ENCODE assay signal across 12 cellular contexts in the genomic region with DNA sequence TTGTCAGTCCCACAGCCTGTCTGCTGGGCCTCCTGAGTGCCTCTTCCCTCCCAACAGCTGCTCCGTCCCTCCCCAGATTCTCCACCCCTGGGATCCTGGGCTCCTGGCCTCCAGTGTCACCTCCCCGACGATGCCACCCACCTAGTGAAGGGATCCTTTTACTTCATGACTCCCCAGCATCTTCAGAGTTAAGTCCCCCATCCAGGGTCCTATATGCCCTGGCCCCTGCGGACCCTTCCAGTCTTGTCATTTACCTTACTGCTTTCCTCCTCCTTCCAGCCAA. TPM values are rescaled to one million over a fixed set of nuclear protein-coding genes. Genes with fewer than 3 reads are reported as not detected.
DNase-seq lines count a peak whose midpoint lies in the region; ATAC-seq and TF ChIP-seq lines count a peak whose summit lies in the region.
"Had no signal": no experiment of that assay in that cellular context is flagged by ENCODE, and none has a peak within 500 bp of the region (broad histone marks: within the 10 kb centered on the region; RNA-seq: fewer than 3 reads in every experiment).

No MANE protein-coding gene starts in this region.

- peaks cover 0 to 8% (median 0%) of the 10 kb centered on the region in 3 donors for H3K36me3 Mint-ChIP-seq in CD8-positive, alpha-beta memory T cell
- peaks cover 8% of the 10 kb centered on the region for H3K36me3 Mint-ChIP-seq in activated CD8-positive, alpha-beta T cell treated with anti-CD3 and anti-CD28 coated beads for 36 hours (ENCODE audit: low read depth)

- no peak for DNase-seq in CD8-positive, alpha-beta memory T cell
- no peak for DNase-seq in activated CD8-positive, alpha-beta T cell treated with anti-CD3 and anti-CD28 coated beads for 36 hours
- DNase-seq in hepatocyte (ENCODE audit: low spot score) (no peak), psoas muscle (peak in 1 of 2 donors; percentile 10), NCI-H2081 treated with DMSO at 0.1 percent for 48 hours (lab: John Stamatoyannopoulos, UW) (no peak)
- DNase-seq in stimulated activated CD4-positive, alpha-beta T cell treated with anti-CD3 and anti-CD28 coated beads, Interleukin-4, amount 100 ng/mL, for 1 hour: no peak
- DNase-seq: foreskin keratinocyte, NCI-H774 had no signal

- H3K9me3 Mint-ChIP-seq in CD8-positive, alpha-beta memory T cell: no peaks in the 10 kb centered on the region
- no peaks in the 10 kb centered on the region for H3K9me3 Mint-ChIP-seq in activated CD8-positive, alpha-beta T cell treated with anti-CD3 and anti-CD28 coated beads for 36 hours
- H3K9me3 Mint-ChIP-seq: T-cell had no signal

- H2AFZ ChIP-seq in hepatocyte: no peak overlapping the region

- no peak overlapping the region for H3K4me3 ChIP-seq in CD8-positive, alpha-beta memory T cell (ENCODE audit: low read length)
- H3K4me3 ChIP-seq in hepatocyte (no peak overlapping the region), psoas muscle (no peak overlapping the region)

- no peaks in the 10 kb centered on the region for H3K9me2 ChIP-seq in hepatocyte (replicated peaks; ENCODE audit: insufficient read depth)

- ATAC-seq in activated CD8-positive, alpha-beta T cell treated with anti-CD3 and anti-CD28 coated beads for 36 hours: no peak
- no peak for ATAC-seq in psoas muscle
- ATAC-seq in HG02870 (IDR thresholded peaks at IDR 0.05; ENCODE audit: unreplicated experiment): no peak
- ATAC-seq in GM21723 (IDR thresholded peaks at IDR 0.05; ENCODE audit: unreplicated experiment): no peak
- ATAC-seq: foreskin keratinocyte, T-cell had no signal

- no peaks in the 10 kb centered on the region for H3K36me3 ChIP-seq in CD8-positive, alpha-beta memory T cell (ENCODE audit: insufficient read depth, low read length)
- H3K36me3 ChIP-seq in hepatocyte (replicated peaks; ENCODE audit: insufficient read depth, low read depth) (no peaks in the 10 kb centered on the region), psoas muscle (ENCODE audit: insufficient read depth in 1 of 2, low read depth in 1 of 2) (peaks cover 0 to 9% of the 10 kb centered on the region in 2 donors)

- POLR2A ChIA-PET in CD8-positive, alpha-beta memory T cell (lab: Charles Lee): no interaction called here
- POLR2A ChIA-PET in activated CD8-positive, alpha-beta T cell treated with anti-CD3 and anti-CD28 coated beads for 36 hours (lab: Charles Lee): no interaction called here

- H3K27me3 Mint-ChIP-seq in CD8-positive, alpha-beta memory T cell: peaks cover 0 to 1% of the 10 kb centered on the region in 2 donors
- H3K27me3 Mint-ChIP-seq in activated CD8-positive, alpha-beta T cell treated with anti-CD3 and anti-CD28 coated beads for 36 hours: no peaks in the 10 kb centered on the region

- no peaks in the 10 kb centered on the region for H3K9me3 ChIP-seq in CD8-positive, alpha-beta memory T cell (ENCODE audit: low read length)
- no peaks in the 10 kb centered on the region for H3K9me3 ChIP-seq in hepatocyte (ENCODE audit: low read depth)
- no peaks in the 10 kb centered on the region for H3K9me3 ChIP-seq in psoas muscle

- TF ChIP-seq CTCF in activated CD8-positive, alpha-beta T cell treated with anti-CD3 and anti-CD28 coated beads for 36 hours (IDR thresholded peaks at IDR 0.05): no peak
- TF ChIP-seq CTCF in hepatocyte (IDR thresholded peaks at IDR 0.05; ENCODE audit: poor library complexity) (no peak), psoas muscle (IDR thresholded peaks at IDR 0.05) (no peak)

- no peaks in the 10 kb centered on the region for H4K20me1 ChIP-seq in hepatocyte (ENCODE audit: insufficient read depth, poor library complexity, severe bottlenecking)

- no peak overlapping the region for H3K4me2 ChIP-seq in hepatocyte

- 81% methylated on average over 4 of the region's 4 CpGs for WGBS in hepatocyte (ENCODE audit: low lambda C conversion rate, missing lambda C conversion rate)
- WGBS in psoas muscle, 3 donors: 44 to 53% (median 52%) methylated on average over 4 of the region's 4 CpGs

- CTCF ChIA-PET in CD8-positive, alpha-beta memory T cell (lab: Charles Lee): no interaction called here
- CTCF ChIA-PET in activated CD8-positive, alpha-beta T cell treated with anti-CD3 and anti-CD28 coated beads for 36 hours (lab: Charles Lee): no interaction called here

- no peaks in the 10 kb centered on the region for H3K27me3 ChIP-seq in CD8-positive, alpha-beta memory T cell (ENCODE audit: insufficient read depth, low read length, poor library complexity, severe bottlenecking)
- H3K27me3 ChIP-seq in hepatocyte: no peaks in the 10 kb centered on the region
- no peaks in the 10 kb centered on the region for H3K27me3 ChIP-seq in psoas muscle (ENCODE audit: insufficient read depth in 3 of 3, low read length in 2 of 3)
- H3K27me3 ChIP-seq: foreskin keratinocyte had no signal

- peaks cover 20 to 27% (median 24%) of the 10 kb centered on the region in 3 donors for H3K4me1 Mint-ChIP-seq in CD8-positive, alpha-beta memory T cell
- peaks cover 12% of the 10 kb centered on the region for H3K4me1 Mint-ChIP-seq in activated CD8-positive, alpha-beta T cell treated with anti-CD3 and anti-CD28 coated beads for 36 hours (ENCODE audit: low read depth)

- peak overlapping the region in 4 of 8 donors; percentile 18 to 88 (median 74) for H3K27ac Mint-ChIP-seq in CD8-positive, alpha-beta memory T cell
- H3K27ac Mint-ChIP-seq in activated CD8-positive, alpha-beta T cell treated with anti-CD3 and anti-CD28 coated beads for 36 hours: peak overlapping the region; percentile 13

- peaks cover 9% of the 10 kb centered on the region for H3K79me2 ChIP-seq in hepatocyte

- peak overlapping the region in 1 of 7 donors; percentile 5 for H3K4me3 Mint-ChIP-seq in CD8-positive, alpha-beta memory T cell
- no peak overlapping the region for H3K4me3 Mint-ChIP-seq in activated CD8-positive, alpha-beta T cell treated with anti-CD3 and anti-CD28 coated beads for 36 hours
- H3K4me3 Mint-ChIP-seq: T-cell had no signal

- H3K27ac ChIP-seq in CD8-positive, alpha-beta memory T cell (ENCODE audit: low read depth, low read length): peak overlapping the region; percentile 70
- H3K27ac ChIP-seq in hepatocyte: peak overlapping the region; percentile 26
- H3K27ac ChIP-seq in psoas muscle: peak overlapping the region; percentile 77
- H3K27ac ChIP-seq: foreskin keratinocyte had no signal

- intact Hi-C loops in activated CD8-positive, alpha-beta T cell treated with anti-CD3 and anti-CD28 coated beads for 36 hours (cut with micrococcal nuclease): no loop called here
- intact Hi-C loops in psoas muscle (cut with DNase I): no loop called here

- peaks cover 12% of the 10 kb centered on the region for H3K4me1 ChIP-seq in CD8-positive, alpha-beta memory T cell (ENCODE audit: insufficient read depth, low read length)
- H3K4me1 ChIP-seq in hepatocyte (ENCODE audit: insufficient read depth) (peaks cover 24% of the 10 kb centered on the region), psoas muscle (peaks cover 17% of the 10 kb centered on the region)
- H3K4me1 ChIP-seq: foreskin keratinocyte had no signal

RNA-seq across cellular contexts. Expression of gene PRX, which starts 4.5 kb away (rescaled TPM):
- total RNA-seq in CD8-positive, alpha-beta memory T cell: 1 to 10 TPM; 1.4 to 1.6 TPM
- polyA plus RNA-seq in CD8-positive, alpha-beta memory T cell: 0.29 TPM
- 1 to 10 TPM; 1.2 TPM for total RNA-seq in activated CD8-positive, alpha-beta T cell treated with anti-CD3 and anti-CD28 coated beads for 36 hours
- total RNA-seq in hepatocyte (1.9 and 2.0 TPM in 2 replicates), psoas muscle (1 to 10 TPM; 1.4 to 3.3 (median 2.8) TPM)
- polyA plus RNA-seq in hepatocyte (0.80 and 1.4 TPM in 2 replicates), psoas muscle (1 to 10 TPM; 1.9 to 2.1 (median 2.1) TPM)

RNA-seq across cellular contexts. Expression of gene SERTAD1, which starts 8.1 kb away (rescaled TPM):
- total RNA-seq in CD8-positive, alpha-beta memory T cell: 10 to 100 TPM; 15.9 to 17.8 TPM
- 13.0 TPM for polyA plus RNA-seq in CD8-positive, alpha-beta memory T cell
- total RNA-seq in activated CD8-positive, alpha-beta T cell treated with anti-CD3 and anti-CD28 coated beads for 36 hours: 10 to 100 TPM; 15.5 to 17.2 TPM
- total RNA-seq in hepatocyte: 14.4 and 17.1 TPM in 2 replicates
- polyA plus RNA-seq in hepatocyte: 17.9 and 23.6 TPM in 2 replicates
- 10 to 100 TPM; 10.5 to 24.0 (median 20.2) TPM for total RNA-seq in psoas muscle
- 10 to 100 TPM; 10.7 to 88.7 (median 17.3) TPM for polyA plus RNA-seq in psoas muscle

RNA-seq across cellular contexts. Expression of gene SERTAD3, which starts 26.5 kb away (rescaled TPM):
- total RNA-seq in CD8-positive, alpha-beta memory T cell: 1 to 10 TPM; 7.0 to 8.5 TPM
- 9.5 TPM for polyA plus RNA-seq in CD8-positive, alpha-beta memory T cell
- total RNA-seq in activated CD8-positive, alpha-beta T cell treated with anti-CD3 and anti-CD28 coated beads for 36 hours: 10 to 100 TPM in 1 of 2 experiments, 1 to 10 TPM in 1; 8.8 to 11.2 TPM
- total RNA-seq in hepatocyte: 36.4 and 40.4 TPM in 2 replicates
- 62.2 and 64.0 TPM in 2 replicates for polyA plus RNA-seq in hepatocyte
- 10 to 100 TPM; 16.0 to 29.0 (median 26.0) TPM for total RNA-seq in psoas muscle
- polyA plus RNA-seq in psoas muscle: 10 to 100 TPM; 12.7 to 30.0 (median 13.8) TPM

RNA-seq across cellular contexts. Expression of gene HIPK4, which starts 27.7 kb away (rescaled TPM):
- total RNA-seq in CD8-positive, alpha-beta memory T cell: not detected
- polyA plus RNA-seq in CD8-positive, alpha-beta memory T cell: not detected
- total RNA-seq in activated CD8-positive, alpha-beta T cell treated with anti-CD3 and anti-CD28 coated beads for 36 hours: not detected
- total RNA-seq in hepatocyte (0.07 and 0.08 TPM in 2 replicates), psoas muscle (under 1 TPM in 2 of 4 donors, not detected in 2; 0.08 to 0.11 TPM)
- polyA plus RNA-seq in hepatocyte (0.13 TPM in 1 of 2 replicates, not detected in the other), psoas muscle (under 1 TPM in 1 of 3 donors, not detected in 2; 0.03 TPM)
- total RNA-seq: lung microvascular endothelial cell had no signal

RNA-seq across cellular contexts. Expression of gene BLVRB, which starts 47.9 kb away (rescaled TPM):
- 10 to 100 TPM; 17.4 to 18.9 TPM for total RNA-seq in CD8-positive, alpha-beta memory T cell
- polyA plus RNA-seq in CD8-positive, alpha-beta memory T cell: 22.8 TPM
- 10 to 100 TPM; 21.2 to 21.7 TPM for total RNA-seq in activated CD8-positive, alpha-beta T cell treated with anti-CD3 and anti-CD28 coated beads for 36 hours
- total RNA-seq in hepatocyte (114 and 116 TPM in 2 replicates), psoas muscle (100 to 1,000 TPM in 2 of 4 donors, 10 to 100 TPM in 2; 74.1 to 189 (median 114) TPM)
- polyA plus RNA-seq in hepatocyte (146 and 157 TPM in 2 replicates), psoas muscle (100 to 1,000 TPM; 167 to 204 (median 172) TPM)

Comparison
In these comparisons a context has a peak if more than half of its experiments do, and no peak if none do; other contexts are left out.
1. H3K27ac ChIP-seq: peak in every context shown above with its lines; median percentile 77 in psoas muscle; 70 in CD8-positive, alpha-beta memory T cell; 26 in hepatocyte.